Comparison of ENCODE assay signal across 8 cellular contexts in genomic region chr17:38428150-38428642, GRCh38. TPM values are rescaled to one million over a fixed set of nuclear protein-coding genes. Genes with fewer than 3 reads are reported as not detected.
DNase-seq lines count a peak whose midpoint lies in the region; TF ChIP-seq lines count a peak whose summit lies in the region.

Gene ARHGAP23 (plus strand): TSS chr17:38428464. CDS start chr17:38428486, 22 bp downstream.

- H3K4me3 ChIP-seq in fibroblast of lung (replicated peaks in 1 of 4; ENCODE audit: control extremely low read depth in 1 of 4, insufficient read depth in 1 of 4, low read depth in 3 of 4, low read length in 4 of 4), result peak within 1 kb of the TSS; percentile 78 to 81 (median 80)
- peak within 1 kb of the TSS; percentile 62 to 71 for H3K4me3 ChIP-seq in mucosa of rectum (ENCODE audit: low read length in 2 of 2)
- H3K4me3 ChIP-seq in subcutaneous abdominal adipose tissue (ENCODE audit: low read depth in 1 of 5, low read length in 5 of 5), result peak within 1 kb of the TSS; percentile 71 to 82 (median 79)

- TF ChIP-seq CTCF in fibroblast of lung (conservative IDR thresholded peaks at IDR 0.05 in 1 of 2, IDR thresholded peaks at IDR 0.05 in 1 of 2; ENCODE audit: low read depth in 1 of 2, low read length in 2 of 2), result no peak

- no peaks in the 10 kb centered on the region for H3K9me3 ChIP-seq in fibroblast of lung (ENCODE audit: control insufficient read depth, insufficient read depth, low read depth, low read length)
- no peaks in the 10 kb centered on the region for H3K9me3 ChIP-seq in mucosa of rectum (ENCODE audit: control insufficient read depth in 2 of 2, low read length in 2 of 2)
- H3K9me3 ChIP-seq in subcutaneous abdominal adipose tissue (ENCODE audit: control insufficient read depth in 5 of 5, low read length in 5 of 5), result no peaks in the 10 kb centered on the region

- DNase-seq in EL, result peak; percentile 88
- DNase-seq in NCI-H460 (ENCODE audit: extremely low read depth, low read depth), result peak; percentile 30
- DNase-seq in activated T-helper 9 cell treated with anti-CD3 and anti-CD28 coated beads, Interleukin-2, amount 50 U/mL, for 16 hours (ENCODE audit: low read depth), result peak; percentile 18
- DNase-seq in fibroblast of lung (ENCODE audit: low read depth in 2 of 2), result peak; percentile 67 to 76
- no peak for DNase-seq in HuH-7.5 (ENCODE audit: low spot score)
- no peak for DNase-seq in NCI-H128 (lab: John Stamatoyannopoulos, UW; ENCODE audit: unreplicated experiment)

- H3K4me1 ChIP-seq in fibroblast of lung (ENCODE audit: control insufficient read depth, extremely low read depth, insufficient read depth, low read length) (peaks cover 20% of the 10 kb centered on the region), mucosa of rectum (ENCODE audit: control insufficient read depth in 2 of 2, insufficient read depth in 2 of 2, low read length in 2 of 2) (peaks cover 9 to 22% of the 10 kb centered on the region in 2 donors), subcutaneous abdominal adipose tissue (ENCODE audit: control insufficient read depth in 5 of 5, insufficient read depth in 5 of 5, low read length in 5 of 5) (peaks cover 11 to 58% (median 47%) of the 10 kb centered on the region in 5 donors)

- H3K27me3 ChIP-seq in fibroblast of lung (ENCODE audit: control insufficient read depth, insufficient read depth, low read length), result no peaks in the 10 kb centered on the region
- H3K27me3 ChIP-seq in mucosa of rectum (ENCODE audit: control insufficient read depth in 2 of 2, insufficient read depth in 2 of 2, low read length in 2 of 2), result peaks cover 3 to 7% of the 10 kb centered on the region in 2 donors
- H3K27me3 ChIP-seq in subcutaneous abdominal adipose tissue (ENCODE audit: control insufficient read depth in 5 of 5, insufficient read depth in 4 of 5, low read length in 5 of 5), result no peaks in the 10 kb centered on the region

- H3K79me2 ChIP-seq in fibroblast of lung (ENCODE audit: control insufficient read depth, insufficient read depth, low read length), result peaks cover 37% of the 10 kb centered on the region

- H2AFZ ChIP-seq in fibroblast of lung (ENCODE audit: low read length), result peak within 1 kb of the TSS; percentile 70

- no peaks in the 10 kb centered on the region for H4K20me1 ChIP-seq in fibroblast of lung (ENCODE audit: control insufficient read depth, extremely low read depth, insufficient read depth, low read length)

- peak within 1 kb of the TSS; percentile 94 for H3K4me2 ChIP-seq in fibroblast of lung (ENCODE audit: extremely low read depth, insufficient read depth, low read length)

- peak within 1 kb of the TSS; percentile 63 for H3K27ac ChIP-seq in fibroblast of lung (ENCODE audit: insufficient read depth, low read length)
- H3K27ac ChIP-seq in mucosa of rectum (ENCODE audit: low read depth in 2 of 2, low read length in 2 of 2), result peak within 1 kb of the TSS; percentile 56 to 80
- H3K27ac ChIP-seq in subcutaneous abdominal adipose tissue (ENCODE audit: low read depth, low read length), result peak within 1 kb of the TSS; percentile 89

- H3K36me3 ChIP-seq in fibroblast of lung (ENCODE audit: control insufficient read depth, insufficient read depth, low read length) (peaks cover 5% of the 10 kb centered on the region), mucosa of rectum (ENCODE audit: control insufficient read depth in 2 of 2, insufficient read depth in 2 of 2, low read length in 2 of 2) (no peaks in the 10 kb centered on the region), subcutaneous abdominal adipose tissue (ENCODE audit: control insufficient read depth in 5 of 5, insufficient read depth in 5 of 5, low read length in 5 of 5) (no peaks in the 10 kb centered on the region)

- H3K9ac ChIP-seq in fibroblast of lung (ENCODE audit: insufficient read depth, low read length) (peak within 1 kb of the TSS; percentile 69), mucosa of rectum (ENCODE audit: low read depth in 1 of 2, low read length in 2 of 2) (peak within 1 kb of the TSS; percentile 36 to 72), subcutaneous abdominal adipose tissue (ENCODE audit: low read length in 5 of 5) (peak within 1 kb of the TSS; percentile 83 to 92 (median 84))

RNA-seq across cellular contexts. Expression of gene ARHGAP23, which starts in this region (rescaled TPM):
- total RNA-seq in NCI-H460 (2014; rRNA removed; shearing (Covaris generic)), result 11.2 and 18.5 TPM in 2 replicates
- 4.8 and 4.9 TPM in 2 replicates for polyA plus RNA-seq in NCI-H460 (2014; cell fraction: nucleus; rRNA removed)
- total RNA-seq in fibroblast of lung, result 18.2 and 41.1 TPM in 2 replicates
- 28.1 and 31.0 TPM in 2 replicates for polyA plus RNA-seq in fibroblast of lung
- 71.0 and 72.1 TPM in 2 replicates for polyA plus RNA-seq in fibroblast of lung (2012)
- 114 and 139 TPM in 2 replicates for polyA minus RNA-seq in fibroblast of lung (ENCODE audit: low replicate concordance)

Comparison
In these comparisons a context has a peak if more than half of its experiments do, and no peak if none do; other contexts are left out.
1. DNase-seq: peak in EL (single experiment), NCI-H460 (single experiment), activated T-helper 9 cell treated with anti-CD3 and anti-CD28 coated beads, Interleukin-2, amount 50 U/mL, for 16 hours (single experiment) and fibroblast of lung (2 of 2); none in HuH-7.5 (single experiment) and NCI-H128 (single experiment).
2. Peak in every context shown above with its lines, with median percentiles within 50 percentile points of each other: H3K27ac ChIP-seq, H3K4me3 ChIP-seq and H3K9ac ChIP-seq.